Comparison of ENCODE assay signal across 29 cellular contexts in the genomic region with DNA sequence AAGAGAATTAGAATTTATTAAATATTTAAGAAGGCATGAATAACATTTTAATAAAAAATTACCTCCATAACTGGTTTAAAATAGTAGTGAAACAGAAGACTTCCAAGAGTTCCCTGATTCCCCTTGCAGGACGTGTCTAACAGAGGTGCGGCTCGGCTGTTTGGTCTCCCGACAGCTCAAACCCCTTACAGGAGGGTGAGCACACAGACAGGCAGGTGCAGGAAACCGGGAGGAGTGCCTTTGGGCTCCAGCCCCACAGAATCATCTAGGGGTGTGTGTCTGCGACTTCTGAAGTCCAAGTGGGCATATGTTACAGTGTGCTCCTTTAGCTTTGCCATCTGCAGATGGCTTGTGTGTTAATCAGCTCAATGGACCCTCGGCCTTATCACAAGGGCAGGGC.
"Had no signal": no experiment of that assay in that cellular context is flagged by ENCODE, and none has a peak within 500 bp of the region (broad histone marks: within the 10 kb centered on the region; RNA-seq: fewer than 3 reads in every experiment).

No MANE protein-coding gene starts in this region.

- H3K27me3 Mint-ChIP-seq: progenitor cell of endocrine pancreas; stimulated activated memory B cell treated with anti-CD40 and anti-IgM and Interleukin-4, amounts not matched to agents 10 μg/mL and 1 μg/mL and 100 μg/mL, for 72 hours; stimulated activated naive CD8-positive, alpha-beta T cell treated with anti-CD3 and anti-CD28 coated beads, Interleukin-15, amount 100 ng/mL, for 72 hours; type B pancreatic cell had no signal

- H3K27ac Mint-ChIP-seq: natural killer cell; nephron; neural progenitor cell; progenitor cell of endocrine pancreas; stimulated activated memory B cell treated with anti-CD40 and anti-IgM and Interleukin-4, amounts not matched to agents 10 μg/mL and 1 μg/mL and 100 μg/mL, for 72 hours; stimulated activated naive CD8-positive, alpha-beta T cell treated with anti-CD3 and anti-CD28 coated beads, Interleukin-15, amount 100 ng/mL, for 72 hours; type B pancreatic cell had no signal

- H3K27me3 ChIP-seq: neural progenitor cell, ovary, right lobe of liver, sigmoid colon, suprapubic skin, testis, tibial artery, transverse colon, upper lobe of right lung, uterus had no signal

- H3K36me3 ChIP-seq: neural progenitor cell, ovary, right lobe of liver, sigmoid colon, suprapubic skin, tibial artery, transverse colon, upper lobe of right lung, uterus had no signal

- H3K27ac ChIP-seq: neural progenitor cell, ovary, parathyroid adenoma, psoas muscle, right lobe of liver, sigmoid colon, suprapubic skin, testis, tibial artery, transverse colon, upper lobe of right lung, uterus had no signal

- ATAC-seq: natural killer cell; psoas muscle; right cardiac atrium; right lobe of liver; stimulated activated memory B cell treated with anti-CD40 and anti-IgM and Interleukin-4, amounts not matched to agents 10 μg/mL and 1 μg/mL and 100 μg/mL, for 72 hours; stimulated activated naive CD8-positive, alpha-beta T cell treated with anti-CD3 and anti-CD28 coated beads, Interleukin-15, amount 100 ng/mL, for 72 hours; stimulated activated naive CD8-positive, alpha-beta T cell treated with anti-CD3 and anti-CD28 coated beads, Interleukin-15, Interleukin-2, amounts not matched to agents 100 U/mL and 50 U/mL, for 24 hours; upper lobe of right lung had no signal

- H3K4me3 ChIP-seq: neural progenitor cell, ovary, psoas muscle, right lobe of liver, sigmoid colon, suprapubic skin, testis, tibial artery, transverse colon, upper lobe of right lung, uterus had no signal

- H3K36me3 Mint-ChIP-seq: natural killer cell; neural progenitor cell; stimulated activated memory B cell treated with anti-CD40 and anti-IgM and Interleukin-4, amounts not matched to agents 10 μg/mL and 1 μg/mL and 100 μg/mL, for 72 hours; type B pancreatic cell had no signal

- H3K4me3 Mint-ChIP-seq: natural killer cell; nephron; neural progenitor cell; stimulated activated memory B cell treated with anti-CD40 and anti-IgM and Interleukin-4, amounts not matched to agents 10 μg/mL and 1 μg/mL and 100 μg/mL, for 72 hours; stimulated activated naive CD8-positive, alpha-beta T cell treated with anti-CD3 and anti-CD28 coated beads, Interleukin-15, amount 100 ng/mL, for 72 hours; type B pancreatic cell had no signal

- H3K9me3 ChIP-seq: ovary, psoas muscle, right lobe of liver, sigmoid colon, suprapubic skin, testis, tibial artery, transverse colon, upper lobe of right lung, uterus had no signal

- H3K4me1 ChIP-seq: parathyroid adenoma, psoas muscle, right lobe of liver, sigmoid colon, suprapubic skin, testis, tibial artery, transverse colon, upper lobe of right lung, uterus had no signal

- H3K9me3 Mint-ChIP-seq: natural killer cell had no signal

- H3K4me1 Mint-ChIP-seq: natural killer cell; nephron; stimulated activated memory B cell treated with anti-CD40 and anti-IgM and Interleukin-4, amounts not matched to agents 10 μg/mL and 1 μg/mL and 100 μg/mL, for 72 hours; stimulated activated naive CD8-positive, alpha-beta T cell treated with anti-CD3 and anti-CD28 coated beads, Interleukin-15, amount 100 ng/mL, for 72 hours had no signal

- DNase-seq: natural killer cell; occipital lobe; ovary; psoas muscle; right cardiac atrium; right lobe of liver; sigmoid colon; small intestine; stimulated activated CD4-positive, alpha-beta T cell treated with anti-CD3 and anti-CD28 coated beads, Interleukin-12 subunit alpha, Interleukin-12 subunit beta, amount 100 ng/mL, for 4 hours; stimulated activated CD4-positive, alpha-beta T cell treated with anti-CD3 and anti-CD28 coated beads, Interleukin-1b, Interleukin-23, amount 100 ng/mL, for 48 hours; stimulated activated CD4-positive, alpha-beta T cell treated with anti-CD3 and anti-CD28 coated beads, Interleukin-4, amount 100 ng/mL, for 1 hour; stimulated activated CD4-positive, alpha-beta T cell treated with anti-CD3 and anti-CD28 coated beads, Interleukin-4, amount 100 ng/mL, for 4 hours; stimulated activated CD8-positive, alpha-beta memory T cell treated with anti-CD3 and anti-CD28 coated beads, Interleukin-4, amount 100 ng/mL, for 48 hours; stimulated activated naive CD4-positive, alpha-beta T cell; stimulated activated naive CD8-positive, alpha-beta T cell treated with anti-CD3 and anti-CD28 coated beads, Interleukin-15, amount 100 ng/mL, for 72 hours; stimulated activated naive CD8-positive, alpha-beta T cell treated with anti-CD3 and anti-CD28 coated beads, Interleukin-15, Interleukin-2, amounts not matched to agents 100 U/mL and 50 U/mL, for 24 hours; substantia nigra; testis; tibial artery; transverse colon; upper lobe of right lung; uterus had no signal
